13 cellular contexts compared by ENCODE assay signal in the genomic region with DNA sequence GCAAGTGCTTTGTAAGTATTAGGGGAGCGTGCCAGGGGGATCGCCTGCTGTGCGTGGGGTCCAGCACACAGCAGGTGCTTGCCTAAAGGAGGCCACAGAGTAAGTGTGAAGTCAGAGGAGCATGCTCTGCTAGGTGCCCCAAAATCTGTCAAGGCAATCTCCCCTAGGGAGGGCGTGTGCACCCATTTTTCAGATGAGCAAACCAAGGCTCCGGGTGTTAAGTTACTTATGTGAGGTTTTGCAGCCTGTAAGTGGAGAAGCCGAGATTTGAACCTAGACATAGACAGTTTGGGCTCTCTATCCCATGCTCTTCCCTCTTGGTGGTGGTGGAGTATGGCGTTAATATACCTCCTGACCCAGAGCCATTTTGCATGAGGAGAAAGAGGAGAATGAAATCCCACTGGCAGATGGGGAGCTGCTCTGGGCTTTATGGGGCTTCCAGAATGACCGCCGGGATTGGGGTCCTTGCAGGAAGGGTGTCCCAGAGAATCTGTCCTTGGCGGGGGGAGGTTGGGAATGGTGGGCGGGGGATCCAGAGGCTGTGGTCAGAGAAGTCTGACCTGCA. TPM values are rescaled to one million over a fixed set of nuclear protein-coding genes. Genes with fewer than 3 reads are reported as not detected.
DNase-seq lines count a peak whose midpoint lies in the region; ATAC-seq, FAIRE-seq and TF ChIP-seq lines count a peak whose summit lies in the region.
"Had no signal": no experiment of that assay in that cellular context is flagged by ENCODE, and none has a peak within 500 bp of the region (broad histone marks: within the 10 kb centered on the region; RNA-seq: fewer than 3 reads in every experiment).

No MANE protein-coding gene starts in this region.

- no peak overlapping the region for H4K5ac ChIP-seq in IMR-90 (ENCODE audit: low read depth, low read length)

- no peak overlapping the region; the same call in 1 of the 2 replicates for H2AK5ac ChIP-seq in IMR-90 (ENCODE audit: low read depth, low read length)

- peaks cover 39% of the 10 kb centered on the region for H3K9me1 ChIP-seq in IMR-90 (ENCODE audit: insufficient read depth, low read length)

- H3K27me3 ChIP-seq in IMR-90 (ENCODE audit: control insufficient read depth, insufficient read depth, low read length): no peaks in the 10 kb centered on the region
- no peaks in the 10 kb centered on the region for H3K27me3 ChIP-seq in neural progenitor cell
- H3K27me3 ChIP-seq in pancreas: no peaks in the 10 kb centered on the region
- H3K27me3 ChIP-seq: esophagus squamous epithelium, SJCRH30 had no signal

- peaks cover 30% of the 10 kb centered on the region for H3F3A ChIP-seq in neural progenitor cell (ENCODE audit: low read depth)

- H3K9ac ChIP-seq in IMR-90 (ENCODE audit: low read depth, low read length): no peak overlapping the region
- H3K9ac ChIP-seq in neural progenitor cell: no peak overlapping the region

- H3K56ac ChIP-seq in IMR-90 (ENCODE audit: extremely low read depth, insufficient read depth, low read length): no peak overlapping the region

- intact Hi-C loops in IMR-90 (cut with micrococcal nuclease): no loop called here
- intact Hi-C loops in pancreas (cut with DNase I): loop anchor here (5.0 to 10.0 kb wide), 3 partner anchors 35 to 60 kb away; no protein-coding TSS in a partner anchor

- H4K8ac ChIP-seq in IMR-90 (ENCODE audit: low read depth in 2 of 2, low read length in 2 of 2): no peak overlapping the region

- peaks cover 72% of the 10 kb centered on the region for H3K79me2 ChIP-seq in neural progenitor cell (ENCODE audit: low read depth)

- no peak overlapping the region for H3K14ac ChIP-seq in IMR-90 (replicated peaks; ENCODE audit: low read depth, low read length)

- H3K23ac ChIP-seq in IMR-90 (ENCODE audit: low read depth, low read length): no peak overlapping the region

- WGBS in A549 (ENCODE audit: missing lambda C conversion rate): 86% methylated on average over 11 of the region's 11 CpGs
- 58% methylated on average over 2 of the region's 11 CpGs; no CpG with 5 or more reads in 1 of the 2 experiments for WGBS in IMR-90 (ENCODE audit: extremely low coverage in 2 of 2, insufficient read length in 1 of 2), 2 experiments
- 73 to 76% methylated on average over 11 of the region's 11 CpGs for WGBS in pancreas, 2 donors

- H3K4me3 ChIP-seq in A549 (no peak overlapping the region), IMR-90 (ENCODE audit: insufficient read depth, low read depth, low read length) (no peak overlapping the region), neural progenitor cell (no peak overlapping the region), pancreas (no peak overlapping the region)
- H3K4me3 ChIP-seq: esophagus squamous epithelium, SJCRH30 had no signal

- H2AFZ ChIP-seq in IMR-90 (replicated peaks; ENCODE audit: low read length, poor library complexity) (no peak overlapping the region), neural progenitor cell (replicated peaks) (no peak overlapping the region)

- dilution Hi-C loops in IMR-90 (cut with HindIII; ENCODE audit: low sequenced_read_pairs, unreplicated experiment): no loop called here

- H3K4me2 ChIP-seq in A549 (peak overlapping the region; percentile 56), IMR-90 (ENCODE audit: low read depth, low read length) (no peak overlapping the region), neural progenitor cell (no peak overlapping the region)

- in situ Hi-C loops in IMR-90 (cut with MboI; ENCODE audit: low sequenced_read_pairs): loop anchor here (5.0 kb wide), 1 partner anchor 60 kb away; no protein-coding TSS in a partner anchor

- H4K91ac ChIP-seq in IMR-90 (ENCODE audit: insufficient read depth, low read depth, low read length): no peak overlapping the region

- peaks cover 39% of the 10 kb centered on the region for H3K36me3 ChIP-seq in IMR-90 (ENCODE audit: control insufficient read depth, insufficient read depth, low read length)
- H3K36me3 ChIP-seq in neural progenitor cell: no peaks in the 10 kb centered on the region
- H3K36me3 ChIP-seq in pancreas: peaks cover 0 to 10% (median 0%) of the 10 kb centered on the region in 3 donors

- no peak overlapping the region for H2BK5ac ChIP-seq in IMR-90 (ENCODE audit: low read depth, low read length, poor library complexity, severe bottlenecking)

- no peak for TF ChIP-seq EP300 in A549 (IDR thresholded peaks at IDR 0.05)

- no peak overlapping the region for H3K18ac ChIP-seq in IMR-90 (ENCODE audit: low read depth, low read length)

- H3K27ac ChIP-seq in A549: peak overlapping the region; percentile 52 to 92; a peak in 5 of 6 replicates
- no peak overlapping the region for H3K27ac ChIP-seq in IMR-90 (ENCODE audit: insufficient read depth, low read length)
- H3K27ac ChIP-seq in neural progenitor cell: peak overlapping the region; percentile 50
- H3K27ac ChIP-seq in pancreas: peak overlapping the region in 1 of 4 donors; percentile 51
- H3K27ac ChIP-seq: SJCRH30 had no signal

- DNase-seq in A549 (ENCODE audit: low read depth in 1 of 2, low spot score in 1 of 2) (no peak), IMR-90 (no peak), endothelial cell (ENCODE audit: low spot score) (no peak), neural progenitor cell (ENCODE audit: low spot score) (no peak), NCI-H2081 treated with DMSO at 0.1 percent for 48 hours (lab: John Stamatoyannopoulos, UW) (no peak), GM12892 (ENCODE audit: insufficient read length) (no peak), chondrocyte (ENCODE audit: low spot score) (no peak), pancreas (no peak)
- DNase-seq: esophagus squamous epithelium; GF-D8; SJCRH30; stimulated activated naive CD4-positive, alpha-beta T cell had no signal

- H3K27ac Mint-ChIP-seq in endothelial cell (ENCODE audit: unreplicated experiment): peak overlapping the region; percentile 74
- no peak overlapping the region for H3K27ac Mint-ChIP-seq in neural progenitor cell
- H3K27ac Mint-ChIP-seq in chondrocyte (ENCODE audit: unreplicated experiment): no peak overlapping the region

- H3K4ac ChIP-seq in IMR-90 (ENCODE audit: low read depth, low read length): no peak overlapping the region

- H3K4me1 Mint-ChIP-seq in endothelial cell (ENCODE audit: unreplicated experiment) (peaks cover 43% of the 10 kb centered on the region), neural progenitor cell (peaks cover 53% of the 10 kb centered on the region), chondrocyte (ENCODE audit: low read depth) (peaks cover 81% of the 10 kb centered on the region)

- FAIRE-seq in A549 (lab: Jason Lieb, UNC) (no peak), GM12892 (lab: Jason Lieb, UNC) (no peak), pancreas (lab: Jason Lieb, UNC) (no peak)
- FAIRE-seq: D721Med had no signal

- CTCF ChIA-PET in A549 (lab: Yijun Ruan, JAX) (interaction anchor here (1.5 to 20.8 kb wide), 6 partner anchors 12 to 90 kb away, joined by 3 to 439 read pairs (median 24); a partner anchor contains a TSS), IMR-90 (lab: Yijun Ruan, JAX) (interaction anchor here (0.6 to 1.6 kb wide), 2 partner anchors 11 to 71 kb away, joined by 3 to 5 read pairs; no protein-coding TSS in a partner anchor)

- H2BK20ac ChIP-seq in IMR-90 (ENCODE audit: low read depth, low read length): no peak overlapping the region

- peak overlapping the region; percentile 21 for H2AK9ac ChIP-seq in IMR-90 (replicated peaks; ENCODE audit: low read depth, low read length, poor library complexity)

- peaks cover 41 to 97% of the 10 kb centered on the region in 2 experiments for H3K79me1 ChIP-seq in IMR-90 (ENCODE audit: low read depth in 1 of 2, low read length in 2 of 2)

- ATAC-seq in A549 (no peak), IMR-90 (ENCODE audit: low read depth) (no peak), pancreas (no peak)

- no peak overlapping the region for H2BK15ac ChIP-seq in IMR-90 (ENCODE audit: low read depth, low read length)

- BruUV-seq in IMR-90 (replicated peaks; lab: Mats Ljungman, UMichigan): no TSS peak

- TF ChIP-seq POLR2A in A549 (IDR thresholded peaks at IDR 0.05; ENCODE audit: low read length) (no peak), IMR-90 (IDR thresholded peaks at IDR 0.05; ENCODE audit: low read depth, low read length) (no peak), GM12892 (IDR thresholded peaks at IDR 0.05; ENCODE audit: low read depth, low read length) (no peak)

- peaks cover 7% of the 10 kb centered on the region for H3K27me3 Mint-ChIP-seq in endothelial cell (ENCODE audit: unreplicated experiment)
- H3K27me3 Mint-ChIP-seq in neural progenitor cell (ENCODE audit: insufficient read depth, low read depth): peaks cover 2% of the 10 kb centered on the region
- H3K27me3 Mint-ChIP-seq in chondrocyte (ENCODE audit: low read depth): no peaks in the 10 kb centered on the region

- H3K36me3 Mint-ChIP-seq in endothelial cell (ENCODE audit: low read depth, unreplicated experiment) (peaks cover 33% of the 10 kb centered on the region), neural progenitor cell (peaks cover 8% of the 10 kb centered on the region), chondrocyte (ENCODE audit: low read depth) (peaks cover 16% of the 10 kb centered on the region)

- H3K9me3 ChIP-seq in A549 (no peaks in the 10 kb centered on the region), IMR-90 (ENCODE audit: control insufficient read depth, insufficient read depth, low read length) (no peaks in the 10 kb centered on the region), neural progenitor cell (ENCODE audit: low read depth) (no peaks in the 10 kb centered on the region), pancreas (no peaks in the 10 kb centered on the region)
- H3K9me3 ChIP-seq: esophagus squamous epithelium, SJCRH30 had no signal

- POLR2A ChIA-PET in A549 (lab: Yijun Ruan, JAX) (interaction anchor here (1.4 kb wide), 1 partner anchor 25 kb away, joined by 5 read pairs; no protein-coding TSS in a partner anchor), IMR-90 (lab: Charles Lee; ENCODE audit: unreplicated experiment) (no interaction called here)

- no peak for TF ChIP-seq RAD21 in A549 (conservative IDR thresholded peaks at IDR 0.05 in 1 of 2, IDR thresholded peaks at IDR 0.05 in 1 of 2)
- TF ChIP-seq RAD21 in IMR-90 (IDR thresholded peaks at IDR 0.05; ENCODE audit: low read length): no peak

- H2BK120ac ChIP-seq in IMR-90 (ENCODE audit: low read depth, low read length): no peak overlapping the region

- peak overlapping the region; percentile 17 for H3K4me3 Mint-ChIP-seq in endothelial cell (ENCODE audit: unreplicated experiment)
- H3K4me3 Mint-ChIP-seq in neural progenitor cell: no peak overlapping the region
- H3K4me3 Mint-ChIP-seq in chondrocyte (ENCODE audit: unreplicated experiment): no peak overlapping the region

- peaks cover 88% of the 10 kb centered on the region for H4K20me1 ChIP-seq in IMR-90 (ENCODE audit: insufficient read depth, low read length)
- peaks cover 73% of the 10 kb centered on the region for H4K20me1 ChIP-seq in neural progenitor cell (ENCODE audit: low read depth)

- H3K4me1 ChIP-seq in A549 (peaks cover 75% of the 10 kb centered on the region), IMR-90 (ENCODE audit: control insufficient read depth, insufficient read depth, low read length) (peaks cover 38% of the 10 kb centered on the region), neural progenitor cell (peaks cover 27% of the 10 kb centered on the region), pancreas (peaks cover 43 to 64% (median 57%) of the 10 kb centered on the region in 3 donors)

- no peak for TF ChIP-seq CTCF in A549 (IDR thresholded peaks at IDR 0.05)
- no peak for TF ChIP-seq CTCF in IMR-90 (conservative IDR thresholded peaks at IDR 0.05; ENCODE audit: low read depth, low read length)
- TF ChIP-seq CTCF in endothelial cell (IDR thresholded peaks at IDR 0.05; ENCODE audit: unreplicated experiment): no peak
- no peak for TF ChIP-seq CTCF in neural progenitor cell (IDR thresholded peaks at IDR 0.05)
- TF ChIP-seq CTCF in chondrocyte (IDR thresholded peaks at IDR 0.05): no peak
- TF ChIP-seq CTCF in pancreas (IDR thresholded peaks at IDR 0.05): no peak

- H3K9me3 Mint-ChIP-seq in endothelial cell (ENCODE audit: unreplicated experiment): no peaks in the 10 kb centered on the region
- H3K9me3 Mint-ChIP-seq in neural progenitor cell: no peaks in the 10 kb centered on the region
- H3K9me3 Mint-ChIP-seq in chondrocyte (ENCODE audit: low read depth): no peaks in the 10 kb centered on the region

RNA-seq across cellular contexts. Expression of a gene that starts 14.1 kb away (rescaled TPM):
- polyA plus RNA-seq in A549 (2011; rRNA removed) (24.4 and 27.7 TPM in 2 replicates), A549 (2017; fragmentation: RNase III; extraction: RNeasy Plus Mini Kit Qiagen cat#74134 plus additional on column Dnase treatment) (50.8 to 59.7 TPM (median 55.8 TPM) in 3 replicates), IMR-90 (2012; rRNA removed) (80.4 and 101 TPM in 2 replicates), pancreas (10 to 100 TPM in 1 of 2 donors, 1 to 10 TPM in 1; 9.9 to 20.2 TPM)
- polyA plus RNA-seq in A549 (2012; cell fraction: cytosol; rRNA removed): 28.2 and 45.6 TPM in 2 replicates
- 70.2 and 91.2 TPM in 2 replicates for polyA plus RNA-seq in A549 (2012; cell fraction: nucleus; rRNA removed)
- 37.2 and 50.7 TPM in 2 replicates for polyA minus RNA-seq in A549 (2011; rRNA and poly(A)+ RNA removed)
- total RNA-seq in IMR-90 (2012; rRNA removed) (30.3 and 30.5 TPM in 2 replicates), endothelial cell (ENCODE audit: unreplicated experiment) (178 TPM), neural progenitor cell (ENCODE audit: low replicate concordance) (22.9 and 45.6 TPM in 2 replicates), chondrocyte (223 to 229 TPM (median 228 TPM) in 3 replicates), pancreas (10 to 100 TPM; 35.5 to 57.2 (median 41.0) TPM)
- 41.4 and 74.0 TPM in 2 replicates for polyA plus RNA-seq in IMR-90 (2012; cell fraction: cytosol; rRNA removed)
- polyA plus RNA-seq in IMR-90 (2012; cell fraction: nucleus; rRNA removed; ENCODE audit: low replicate concordance): 81.4 and 121 TPM in 2 replicates
- 6.3 TPM for polyA plus RNA-seq in GM12892 (2012; ENCODE audit: missing spikeins)
